Comparison of ENCODE assay signal across 18 cellular contexts in genomic region chrX:33416273-33416805, GRCh38.
DNase-seq lines count a peak whose midpoint lies in the region; ATAC-seq and TF ChIP-seq lines count a peak whose summit lies in the region.
"Had no signal": no experiment of that assay in that cellular context is flagged by ENCODE, and none has a peak within 500 bp of the region (broad histone marks: within the 10 kb centered on the region; RNA-seq: fewer than 3 reads in every experiment).

No MANE protein-coding gene starts in this region.

- no peaks in the 10 kb centered on the region for H3K36me3 Mint-ChIP-seq in endodermal cell (ENCODE audit: low read depth)
- no peaks in the 10 kb centered on the region for H3K36me3 Mint-ChIP-seq in activated T-cell treated with anti-CD3 and anti-CD28 coated beads, Interleukin-2, amount 50 U/mL, for 24 hours (ENCODE audit: low read depth)
- H3K36me3 Mint-ChIP-seq: CD14-positive monocyte; CD4-positive, alpha-beta memory T cell had no signal

- H3K4me1 ChIP-seq in left ventricle myocardium inferior: no peaks in the 10 kb centered on the region
- H3K4me1 ChIP-seq in left lung: no peaks in the 10 kb centered on the region
- H3K4me1 ChIP-seq in osteoblast (ENCODE audit: insufficient read depth, low read length): no peaks in the 10 kb centered on the region
- H3K4me1 ChIP-seq in upper lobe of right lung: no peaks in the 10 kb centered on the region
- H3K4me1 ChIP-seq in endodermal cell (ENCODE audit: control insufficient read depth, insufficient read depth, low read length): no peaks in the 10 kb centered on the region
- H3K4me1 ChIP-seq: BLaER1 had no signal

- H3K27ac ChIP-seq in left ventricle myocardium inferior (replicated peaks) (no peak overlapping the region), left lung (peak overlapping the region in 1 of 2 donors; percentile 53), osteoblast (ENCODE audit: low read depth, low read length) (no peak overlapping the region), upper lobe of right lung (peak overlapping the region; percentile 55), endodermal cell (ENCODE audit: low read depth, low read length) (no peak overlapping the region)
- H3K27ac ChIP-seq: BLaER1, GM23248 had no signal

- peaks cover 11% of the 10 kb centered on the region for H3K9me3 Mint-ChIP-seq in endodermal cell
- peaks cover 9% of the 10 kb centered on the region for H3K9me3 Mint-ChIP-seq in activated T-cell treated with anti-CD3 and anti-CD28 coated beads, Interleukin-2, amount 50 U/mL, for 24 hours

- no peak overlapping the region for H3K4me2 ChIP-seq in osteoblast (ENCODE audit: insufficient read depth, low read length)
- H3K4me2 ChIP-seq: BLaER1 had no signal

- H3K9me3 ChIP-seq in left ventricle myocardium inferior (replicated peaks) (no peaks in the 10 kb centered on the region), left lung (no peaks in the 10 kb centered on the region), osteoblast (ENCODE audit: low read depth, low read length) (no peaks in the 10 kb centered on the region), upper lobe of right lung (no peaks in the 10 kb centered on the region), endodermal cell (ENCODE audit: control insufficient read depth, low read length) (no peaks in the 10 kb centered on the region)

- DNase-seq in left ventricle myocardium superior (no peak), left ventricle myocardium inferior (no peak), left lung (no peak), osteoblast (ENCODE audit: insufficient read length, low spot score, missing footprints) (peak; percentile 1), upper lobe of right lung (peak; percentile 57), endodermal cell (no peak)
- no peak for DNase-seq in activated T-cell treated with anti-CD3 and anti-CD28 coated beads, Interleukin-2, amount 50 U/mL, for 24 hours
- DNase-seq: 8988T, Calu3, DND-41, EL, GM23248, HCEC 1CT, IMR-90 had no signal

- H3K4me1 Mint-ChIP-seq in endodermal cell: no peaks in the 10 kb centered on the region
- no peaks in the 10 kb centered on the region for H3K4me1 Mint-ChIP-seq in activated T-cell treated with anti-CD3 and anti-CD28 coated beads, Interleukin-2, amount 50 U/mL, for 24 hours (ENCODE audit: low read depth)
- H3K4me1 Mint-ChIP-seq: CD14-positive monocyte; CD4-positive, alpha-beta memory T cell had no signal

- H3K4me3 ChIP-seq in left ventricle myocardium inferior (no peak overlapping the region), left lung (no peak overlapping the region), osteoblast (ENCODE audit: insufficient read depth, low read length) (no peak overlapping the region), upper lobe of right lung (no peak overlapping the region), endodermal cell (ENCODE audit: low read length) (no peak overlapping the region)
- H3K4me3 ChIP-seq: BLaER1, GM23248 had no signal

- H3K27ac Mint-ChIP-seq in endodermal cell: no peak overlapping the region
- H3K27ac Mint-ChIP-seq in activated T-cell treated with anti-CD3 and anti-CD28 coated beads, Interleukin-2, amount 50 U/mL, for 24 hours: no peak overlapping the region
- H3K27ac Mint-ChIP-seq: CD14-positive monocyte; CD4-positive, alpha-beta memory T cell had no signal

- ATAC-seq in left ventricle myocardium superior (peak; percentile 36), left lung (peak; percentile 83), upper lobe of right lung (peak; percentile 93), HG03095 (IDR thresholded peaks at IDR 0.05; ENCODE audit: unreplicated experiment) (no peak)

- H4K20me1 ChIP-seq in osteoblast (ENCODE audit: insufficient read depth, low read length): no peaks in the 10 kb centered on the region
- H4K20me1 ChIP-seq: BLaER1 had no signal

- H3K27me3 ChIP-seq in left ventricle myocardium inferior (ENCODE audit: low read depth): no peaks in the 10 kb centered on the region
- H3K27me3 ChIP-seq in left lung: no peaks in the 10 kb centered on the region
- no peaks in the 10 kb centered on the region for H3K27me3 ChIP-seq in osteoblast (ENCODE audit: insufficient read depth, low read length)
- no peaks in the 10 kb centered on the region for H3K27me3 ChIP-seq in upper lobe of right lung
- H3K27me3 ChIP-seq in endodermal cell (ENCODE audit: control insufficient read depth, insufficient read depth, low read length, poor library complexity, severe bottlenecking): no peaks in the 10 kb centered on the region

- 93 to 94% methylated on average over 2 to 3 of the region's 3 CpGs for WGBS in endodermal cell (ENCODE audit: insufficient coverage in 1 of 2, insufficient read length in 1 of 2), 2 experiments

- H3K79me2 ChIP-seq in osteoblast (ENCODE audit: insufficient read depth, low read length): no peaks in the 10 kb centered on the region

- intact Hi-C loops in left ventricle myocardium superior (cut with micrococcal nuclease): no loop called here
- intact Hi-C loops in left ventricle myocardium inferior (cut with micrococcal nuclease): no loop called here
- intact Hi-C loops in left lung (cut with DNase I): no loop called here
- intact Hi-C loops in upper lobe of right lung (cut with DNase I): no loop called here

- H2AFZ ChIP-seq in osteoblast (ENCODE audit: low read length): no peak overlapping the region
- H2AFZ ChIP-seq: GM23248 had no signal

- no peak overlapping the region for H3K4me3 Mint-ChIP-seq in endodermal cell
- H3K4me3 Mint-ChIP-seq in activated T-cell treated with anti-CD3 and anti-CD28 coated beads, Interleukin-2, amount 50 U/mL, for 24 hours: no peak overlapping the region
- H3K4me3 Mint-ChIP-seq: CD14-positive monocyte; CD4-positive, alpha-beta memory T cell had no signal

- no peak for TF ChIP-seq CTCF in left ventricle myocardium inferior (IDR thresholded peaks at IDR 0.05; ENCODE audit: borderline replicate concordance)
- no peak for TF ChIP-seq CTCF in left lung (IDR thresholded peaks at IDR 0.05)
- TF ChIP-seq CTCF in osteoblast (IDR thresholded peaks at IDR 0.05; ENCODE audit: extremely low read depth, low read depth, low read length): no peak
- TF ChIP-seq CTCF in upper lobe of right lung (IDR thresholded peaks at IDR 0.05): no peak
- TF ChIP-seq CTCF in endodermal cell (conservative IDR thresholded peaks at IDR 0.05): no peak

- no peak overlapping the region for H3K9ac ChIP-seq in endodermal cell (ENCODE audit: extremely low read depth, low read length, poor library complexity, severe bottlenecking)
- H3K9ac ChIP-seq: BLaER1, GM23248 had no signal

- H3K36me3 ChIP-seq in left ventricle myocardium inferior (no peaks in the 10 kb centered on the region), left lung (no peaks in the 10 kb centered on the region), osteoblast (ENCODE audit: insufficient read depth, low read length) (no peaks in the 10 kb centered on the region), upper lobe of right lung (no peaks in the 10 kb centered on the region), endodermal cell (ENCODE audit: control insufficient read depth, insufficient read depth, low read length) (no peaks in the 10 kb centered on the region)
- H3K36me3 ChIP-seq: BLaER1 had no signal

- no peaks in the 10 kb centered on the region for H3K27me3 Mint-ChIP-seq in endodermal cell (ENCODE audit: insufficient read depth)
- peaks cover 5% of the 10 kb centered on the region for H3K27me3 Mint-ChIP-seq in activated T-cell treated with anti-CD3 and anti-CD28 coated beads, Interleukin-2, amount 50 U/mL, for 24 hours
- H3K27me3 Mint-ChIP-seq: CD4-positive, alpha-beta memory T cell had no signal

Comparison
In these comparisons a context has a peak if more than half of its experiments do, and no peak if none do; other contexts are left out.
1. DNase-seq: peak in osteoblast (single experiment) and upper lobe of right lung (single experiment); none in left ventricle myocardium superior (single experiment), left ventricle myocardium inferior (single experiment), left lung (0 of 2), endodermal cell (single experiment) and activated T-cell treated with anti-CD3 and anti-CD28 coated beads, Interleukin-2, amount 50 U/mL, for 24 hours (single experiment).